In genomic region chr18:49894827-49895226, GRCh38 we compare ENCODE assay signal across 41 cellular contexts.
"Had no signal": no experiment of that assay in that cellular context is flagged by ENCODE, and none has a peak within 500 bp of the region (broad histone marks: within the 10 kb centered on the region; RNA-seq: fewer than 3 reads in every experiment).

No MANE protein-coding gene starts in this region.

- H3K4me3 ChIP-seq: MG63, Peyer's patch, SJSA1 had no signal

- H3K9me3 Mint-ChIP-seq: activated B cell treated with CpG ODN at 0.5 μM for 24 hours; activated CD4-positive, alpha-beta memory T cell treated with anti-CD3 and anti-CD28 coated beads, Interleukin-2, amount 10 ng/mL, durations not matched to agents 7 days and 5 days; activated naive CD4-positive, alpha-beta T cell treated with anti-CD3 and anti-CD28 coated beads, Interleukin-2, amount 10 ng/mL, durations not matched to agents 7 days and 5 days; activated naive CD8-positive, alpha-beta T cell treated with anti-CD3 and anti-CD28 coated beads, Interleukin-2, amount 50 U/mL, for 24 hours; T-helper 1 cell treated with Interleukin-12 subunit alpha and Interleukin-12 subunit beta and Interleukin-4 antibody, amounts not matched to agents 30 μg/mL and 1 μg/mL, for 36 hours; T-helper 2 cell treated with Interferon-gamma antibody and Interleukin-4, amounts not matched to agents 5 μg/mL and 100 μg/mL, for 36 hours had no signal

- H3K36me3 Mint-ChIP-seq: activated CD8-positive, alpha-beta memory T cell treated with anti-CD3 and anti-CD28 coated beads, Interleukin-2, amount 10 ng/mL, durations not matched to agents 7 days and 5 days; activated naive CD4-positive, alpha-beta T cell treated with anti-CD3 and anti-CD28 coated beads, Interleukin-2, amount 10 ng/mL, durations not matched to agents 7 days and 5 days; activated naive CD8-positive, alpha-beta T cell; brain had no signal

- H3K27me3 ChIP-seq: MG63, Peyer's patch had no signal

- H3K9me2 ChIP-seq: SK-N-SH had no signal

- FAIRE-seq: bronchial epithelial cell, TTC549 had no signal

- H3K27ac Mint-ChIP-seq: activated B cell treated with CpG ODN at 0.5 μM for 24 hours; activated CD4-positive, alpha-beta memory T cell treated with anti-CD3 and anti-CD28 coated beads, Interleukin-2, amount 10 ng/mL, durations not matched to agents 7 days and 5 days; activated CD8-positive, alpha-beta memory T cell treated with anti-CD3 and anti-CD28 coated beads, Interleukin-2, amount 10 ng/mL, durations not matched to agents 7 days and 5 days; activated naive CD4-positive, alpha-beta T cell treated with anti-CD3 and anti-CD28 coated beads, Interleukin-2, amount 10 ng/mL, durations not matched to agents 7 days and 5 days; activated naive CD8-positive, alpha-beta T cell; activated naive CD8-positive, alpha-beta T cell treated with anti-CD3 and anti-CD28 coated beads, Interleukin-2, amount 50 U/mL, for 24 hours; brain; T-helper 1 cell treated with Interleukin-12 subunit alpha and Interleukin-12 subunit beta and Interleukin-4 antibody, amounts not matched to agents 30 μg/mL and 1 μg/mL, for 36 hours; T-helper 2 cell treated with Interferon-gamma antibody and Interleukin-4, amounts not matched to agents 5 μg/mL and 100 μg/mL, for 36 hours had no signal

- H3K4me2 ChIP-seq: SK-N-SH had no signal

- H3K27me3 Mint-ChIP-seq: activated naive CD8-positive, alpha-beta T cell treated with anti-CD3 and anti-CD28 coated beads, Interleukin-2, amount 50 U/mL, for 24 hours; brain had no signal

- DNase-seq: activated B cell treated with CpG ODN at 0.5 μM for 24 hours; activated CD4-positive, alpha-beta memory T cell treated with anti-CD3 and anti-CD28 coated beads, Interleukin-2, amount 10 ng/mL, durations not matched to agents 7 days and 5 days; activated CD4-positive, alpha-beta T cell treated with anti-CD3 and anti-CD28 coated beads for 48 hours; activated CD4-positive, CD25-positive, alpha-beta regulatory T cell treated with anti-CD3 and anti-CD28 coated beads, Interleukin-2, amount 50 U/mL, for 72 hours; activated CD8-positive, alpha-beta memory T cell treated with anti-CD3 and anti-CD28 coated beads for 24 hours; activated CD8-positive, alpha-beta memory T cell treated with anti-CD3 and anti-CD28 coated beads, Interleukin-2, amount 10 ng/mL, durations not matched to agents 7 days and 5 days; activated CD8-positive, alpha-beta memory T cell treated with anti-CD3 and anti-CD28 coated beads, Interleukin-2, amount 50 U/mL, for 48 hours; activated effector memory CD4-positive, alpha-beta T cell treated with Interleukin-2 at 50 U/mL for 16 hours; activated naive CD4-positive, alpha-beta T cell treated with anti-CD3 and anti-CD28 coated beads, Interleukin-2, amount 10 ng/mL, durations not matched to agents 7 days and 5 days; activated naive CD8-positive, alpha-beta T cell treated with anti-CD3 and anti-CD28 coated beads, Interleukin-2, amount 50 U/mL, for 24 hours; activated T-cell treated with anti-CD3 and anti-CD28 coated beads, Interleukin-2, amount 50 U/mL, for 48 hours; anterior cingulate cortex; caudate nucleus; cerebellar nuclear complex; Kasumi-1; KG1; MG63; NCI-H1048; NCI-H1105 treated with DMSO at 0.1 percent for 48 hours; NCI-H1436; NCI-H1694; NCI-H1930; NCI-H2081 treated with DMSO at 0.1 percent for 48 hours; NCI-H2171; NCI-H446 treated with DMSO at 0.1 percent for 48 hours; NCI-H524; NCI-H69; NCI-H82; NK-92 treated with Interleukin-12 subunit alpha and Interleukin-12 subunit beta, amount 100 ng/mL, for 24 hours; PC-3; Peyer's patch; RPMI8226; SHP77 treated with DMSO at 0.1 percent for 48 hours; SK-N-SH had no signal

- ATAC-seq: activated CD8-positive, alpha-beta memory T cell treated with anti-CD3 and anti-CD28 coated beads, Interleukin-2, amount 10 ng/mL, durations not matched to agents 7 days and 5 days; activated naive CD8-positive, alpha-beta T cell treated with anti-CD3 and anti-CD28 coated beads, Interleukin-2, amount 50 U/mL, for 24 hours; PC-3 had no signal

- H3K4me1 Mint-ChIP-seq: activated B cell treated with CpG ODN at 0.5 μM for 24 hours; activated naive CD8-positive, alpha-beta T cell treated with anti-CD3 and anti-CD28 coated beads, Interleukin-2, amount 50 U/mL, for 24 hours had no signal

- H3K27ac ChIP-seq: Peyer's patch, SJSA1 had no signal

- H3K4me1 ChIP-seq: Peyer's patch had no signal

- H3K4me3 Mint-ChIP-seq: activated B cell treated with CpG ODN at 0.5 μM for 24 hours; activated CD4-positive, alpha-beta memory T cell treated with anti-CD3 and anti-CD28 coated beads, Interleukin-2, amount 10 ng/mL, durations not matched to agents 7 days and 5 days; activated CD8-positive, alpha-beta memory T cell treated with anti-CD3 and anti-CD28 coated beads, Interleukin-2, amount 10 ng/mL, durations not matched to agents 7 days and 5 days; activated naive CD4-positive, alpha-beta T cell treated with anti-CD3 and anti-CD28 coated beads, Interleukin-2, amount 10 ng/mL, durations not matched to agents 7 days and 5 days; activated naive CD8-positive, alpha-beta T cell; activated naive CD8-positive, alpha-beta T cell treated with anti-CD3 and anti-CD28 coated beads, Interleukin-2, amount 50 U/mL, for 24 hours; brain; T-helper 1 cell treated with Interleukin-12 subunit alpha and Interleukin-12 subunit beta and Interleukin-4 antibody, amounts not matched to agents 30 μg/mL and 1 μg/mL, for 36 hours; T-helper 2 cell treated with Interferon-gamma antibody and Interleukin-4, amounts not matched to agents 5 μg/mL and 100 μg/mL, for 36 hours had no signal

- H3K36me3 ChIP-seq: MG63, SJSA1 had no signal

- H3K9me3 ChIP-seq: MG63, Peyer's patch, SJSA1, SK-N-SH had no signal
